ENCODE assay signal across 34 cellular contexts in the genomic region with DNA sequence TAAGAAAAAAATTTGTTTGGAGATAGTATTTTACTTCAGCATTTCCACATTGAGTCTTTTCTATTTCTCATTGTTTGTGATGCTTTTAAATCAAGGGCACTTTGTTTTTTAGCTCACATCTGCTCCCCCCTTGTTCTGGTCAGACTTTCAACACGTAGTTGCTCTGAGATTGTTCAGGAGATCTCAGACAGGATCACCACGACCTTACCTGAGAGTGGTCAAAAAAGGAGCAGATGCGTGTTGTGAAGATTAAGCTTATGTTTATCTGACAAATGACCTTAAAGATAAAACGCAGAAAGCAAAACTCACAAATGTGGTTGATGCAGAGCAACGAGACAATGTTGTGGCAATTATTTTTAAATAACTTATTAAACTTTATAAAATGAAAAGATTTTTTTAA.
"Had no signal": no experiment of that assay in that cellular context is flagged by ENCODE, and none has a peak within 500 bp of the region (broad histone marks: within the 10 kb centered on the region; RNA-seq: fewer than 3 reads in every experiment).

No MANE protein-coding gene starts in this region.

- DNase-seq: Karpas-422, Kasumi-1, MG63, MM.1S, MV-4-11, NCI-H1048, NCI-H1092, NCI-H1092 treated with DMSO at 0.1 percent for 48 hours, NCI-H1105, NCI-H1105 treated with DMSO at 0.1 percent for 48 hours, NCI-H1417, NCI-H1417 treated with DMSO at 0.1 percent for 48 hours, NCI-H1436, NCI-H1436 treated with DMSO at 0.1 percent for 48 hours, NCI-H146, NCI-H1694, NCI-H1694 treated with DMSO at 0.1 percent for 48 hours, NCI-H187, NCI-H187 treated with DMSO at 0.1 percent for 48 hours, NCI-H1930, NCI-H2029, NCI-H2029 treated with DMSO at 0.1 percent for 48 hours, NCI-H2081, NCI-H2081 treated with DMSO at 0.1 percent for 48 hours, NCI-H2107, NCI-H2171, NCI-H2171 treated with DMSO at 0.1 percent for 48 hours, NCI-H2227 treated with DMSO at 0.1 percent for 48 hours, NCI-H226, NCI-H345, NCI-H446, NCI-H446 treated with DMSO at 0.1 percent for 48 hours, NCI-H510A had no signal

- H3K9me3 ChIP-seq: MG63 had no signal

- H3K4me3 ChIP-seq: MG63 had no signal

- H3K27ac ChIP-seq: KMS-11 had no signal

- H3K27me3 ChIP-seq: MG63 had no signal

- H3K4me2 ChIP-seq: KMS-11 had no signal

- H3K36me3 ChIP-seq: MG63 had no signal

- H3K9ac ChIP-seq: KMS-11 had no signal
